In genomic region chr20:29325304-29325640, GRCh38 we compare ENCODE assay signal across 22 cellular contexts.
"Had no signal": no experiment of that assay in that cellular context is flagged by ENCODE, and none has a peak within 500 bp of the region (broad histone marks: within the 10 kb centered on the region; RNA-seq: fewer than 3 reads in every experiment).

No MANE protein-coding gene starts in this region.

- ATAC-seq: lower lobe of right lung; naive thymus-derived CD8-positive, alpha-beta T cell; stimulated activated effector memory CD8-positive, alpha-beta T cell treated with anti-CD3 and anti-CD28 coated beads, Interleukin-12 subunit alpha, Interleukin-12 subunit beta, amount 100 ng/mL, for 72 hours had no signal

- H3K27ac ChIP-seq: coronary artery, lower lobe of right lung, neural progenitor cell, right lobe of liver, skin epidermis, WERI-Rb-1 had no signal

- H3K36me3 ChIP-seq: lower lobe of right lung, neural progenitor cell, right lobe of liver, WERI-Rb-1 had no signal

- H3K27ac Mint-ChIP-seq: endodermal cell; neural progenitor cell; stimulated activated effector memory CD8-positive, alpha-beta T cell treated with anti-CD3 and anti-CD28 coated beads, Interleukin-12 subunit alpha, Interleukin-12 subunit beta, amount 100 ng/mL, for 72 hours; T-helper 2 cell treated with Interferon-gamma antibody and Interleukin-4, amounts not matched to agents 5 μg/mL and 100 μg/mL, for 36 hours had no signal

- DNase-seq: activated CD4-positive, CD25-positive, alpha-beta regulatory T cell treated with anti-CD3 and anti-CD28 coated beads, Interleukin-2, amount 50 U/mL, for 72 hours; activated CD8-positive, alpha-beta memory T cell treated with anti-CD3 and anti-CD28 coated beads for 24 hours; activated CD8-positive, alpha-beta memory T cell treated with anti-CD3 and anti-CD28 coated beads, Interleukin-2, amount 50 U/mL, for 4 hours; activated effector memory CD4-positive, alpha-beta T cell treated with anti-CD3 and anti-CD28 coated beads, Interleukin-2, amount 50 U/mL, for 16 hours; activated naive CD4-positive, alpha-beta T cell treated with anti-CD3 and anti-CD28 coated beads, Interleukin-2, amount 50 U/mL, for 16 hours; activated T-cell treated with anti-CD3 and anti-CD28 coated beads, Interleukin-2, amount 50 U/mL, for 48 hours; amniotic stem cell; cerebellar nuclear complex; endodermal cell; kidney; lower lobe of right lung; naive thymus-derived CD8-positive, alpha-beta T cell; right lobe of liver; stimulated activated CD4-positive, alpha-beta T cell treated with anti-CD3 and anti-CD28 coated beads, Interleukin-1b, Interleukin-23, amount 100 ng/mL, for 48 hours; SW 1271; trophoblast cell; WERI-Rb-1 had no signal

- H3K4me1 ChIP-seq: lower lobe of right lung, neural progenitor cell, right lobe of liver had no signal

- H3K36me3 Mint-ChIP-seq: stimulated activated effector memory CD8-positive, alpha-beta T cell treated with anti-CD3 and anti-CD28 coated beads, Interleukin-12 subunit alpha, Interleukin-12 subunit beta, amount 100 ng/mL, for 72 hours had no signal

- H3K9me3 ChIP-seq: lower lobe of right lung, right lobe of liver had no signal

- H3K27me3 ChIP-seq: neural progenitor cell, right lobe of liver had no signal

- H3K4me1 Mint-ChIP-seq: endodermal cell, neural progenitor cell had no signal

- H3K4me3 ChIP-seq: coronary artery, lower lobe of right lung, neural progenitor cell, right lobe of liver, skin epidermis had no signal

- H3K4me3 Mint-ChIP-seq: endodermal cell; neural progenitor cell; stimulated activated effector memory CD8-positive, alpha-beta T cell treated with anti-CD3 and anti-CD28 coated beads, Interleukin-12 subunit alpha, Interleukin-12 subunit beta, amount 100 ng/mL, for 72 hours; T-helper 2 cell treated with Interferon-gamma antibody and Interleukin-4, amounts not matched to agents 5 μg/mL and 100 μg/mL, for 36 hours had no signal
